Comparison of ENCODE assay signal across 20 cellular contexts in genomic region chr15:77545058-77545457, GRCh38.
"Had no signal": no experiment of that assay in that cellular context is flagged by ENCODE, and none has a peak within 500 bp of the region (broad histone marks: within the 10 kb centered on the region; RNA-seq: fewer than 3 reads in every experiment).

No MANE protein-coding gene starts in this region.

- H3K4me3 ChIP-seq: adrenal gland, breast epithelium had no signal

- ATAC-seq: activated CD8-positive, alpha-beta T cell treated with anti-CD3 and anti-CD28 coated beads, Interleukin-2, amount 10 ng/mL, durations not matched to agents 7 days and 5 days; T-cell had no signal

- H3K4me2 ChIP-seq: KMS-11 had no signal

- H3K27me3 ChIP-seq: adrenal gland, breast epithelium had no signal

- H3K27ac ChIP-seq: adrenal gland, breast epithelium, KMS-11, VCaP had no signal

- H3K9ac ChIP-seq: KMS-11 had no signal

- H3K9me3 ChIP-seq: adrenal gland, breast epithelium had no signal

- H3K4me1 ChIP-seq: breast epithelium had no signal

- H3K36me3 ChIP-seq: adrenal gland, breast epithelium had no signal

- DNase-seq: activated CD4-positive, alpha-beta T cell treated with anti-CD3 and anti-CD28 coated beads for 4 hours; activated CD8-positive, alpha-beta memory T cell treated with anti-CD3 and anti-CD28 coated beads, Interleukin-2, amount 50 U/mL, for 48 hours; activated CD8-positive, alpha-beta T cell treated with anti-CD3 and anti-CD28 coated beads, Interleukin-2, amount 10 ng/mL, durations not matched to agents 7 days and 5 days; activated naive CD4-positive, alpha-beta T cell treated with anti-CD3 and anti-CD28 coated beads, Interleukin-2, amount 50 U/mL, for 16 hours; activated naive CD8-positive, alpha-beta T cell treated with anti-CD3 and anti-CD28 coated beads, Interleukin-2, amount 10 ng/mL, durations not matched to agents 7 days and 5 days; activated T-cell treated with anti-CD3 and anti-CD28 coated beads, Interleukin-2, amount 50 U/mL, for 1 hour; adrenal gland; anterior cingulate cortex; caudate nucleus; NCI-H1092 treated with DMSO at 0.1 percent for 48 hours; NCI-H1417 treated with DMSO at 0.1 percent for 48 hours; NCI-H1694 treated with DMSO at 0.1 percent for 48 hours; NCI-H2081; NCI-H524; SHP77 treated with DMSO at 0.1 percent for 48 hours; T-cell had no signal

- FAIRE-seq: RCC 7860 had no signal
